ENCODE assay signal across 32 cellular contexts in genomic region chr9:89777544-89777943, GRCh38.
"Had no signal": no experiment of that assay in that cellular context is flagged by ENCODE, and none has a peak within 500 bp of the region (broad histone marks: within the 10 kb centered on the region; RNA-seq: fewer than 3 reads in every experiment).

No MANE protein-coding gene starts in this region.

- FAIRE-seq: K562 had no signal

- H3K27ac ChIP-seq: brain microvascular endothelial cell, Peyer's patch, VCaP had no signal

- H3K36me3 ChIP-seq: brain microvascular endothelial cell, Peyer's patch had no signal

- H3K4me3 ChIP-seq: K562 had no signal

- DNase-seq: activated B cell treated with CpG ODN at 0.5 μM for 24 hours; activated CD4-positive, alpha-beta memory T cell treated with anti-CD3 and anti-CD28 coated beads, Interleukin-2, amount 10 ng/mL, durations not matched to agents 7 days and 5 days; activated CD4-positive, alpha-beta T cell treated with anti-CD3 and anti-CD28 coated beads for 48 hours; activated CD4-positive, CD25-positive, alpha-beta regulatory T cell treated with anti-CD3 and anti-CD28 coated beads, Interleukin-2, amount 50 U/mL, for 72 hours; activated CD8-positive, alpha-beta memory T cell treated with anti-CD3 and anti-CD28 coated beads for 24 hours; activated CD8-positive, alpha-beta memory T cell treated with anti-CD3 and anti-CD28 coated beads, Interleukin-2, amount 10 ng/mL, durations not matched to agents 7 days and 5 days; activated gamma-delta T cell treated with Interleukin-2 at 50 U/mL for 16 hours; activated naive CD4-positive, alpha-beta T cell treated with anti-CD3 and anti-CD28 coated beads for 36 hours; activated naive CD8-positive, alpha-beta T cell treated with anti-CD3 and anti-CD28 coated beads for 36 hours; activated T-cell treated with anti-CD3 and anti-CD28 coated beads, Interleukin-2, amount 50 U/mL, for 1 hour; amniotic stem cell; aorta; brain microvascular endothelial cell; NCI-H1417; NCI-H146; NCI-H187; NCI-H2029 treated with DMSO at 0.1 percent for 48 hours; NCI-H2107; NCI-H2171; NCI-H510A; NCI-H526; NCI-H748 treated with DMSO at 0.1 percent for 48 hours; NK-92 treated with Interleukin-12 subunit alpha and Interleukin-12 subunit beta, amount 100 ng/mL, for 24 hours; PC-3; Peyer's patch; RPMI8226; SIG-M5; T-cell; T-helper 2 cell; T-helper 9 cell had no signal

- H3K27me3 ChIP-seq: brain microvascular endothelial cell, Peyer's patch had no signal

- H3K9me3 ChIP-seq: Peyer's patch had no signal

- ATAC-seq: activated CD8-positive, alpha-beta memory T cell treated with anti-CD3 and anti-CD28 coated beads, Interleukin-2, amount 10 ng/mL, durations not matched to agents 7 days and 5 days; K562; PC-3; T-cell had no signal
